ENCODE assay signal across 28 cellular contexts in the genomic region with DNA sequence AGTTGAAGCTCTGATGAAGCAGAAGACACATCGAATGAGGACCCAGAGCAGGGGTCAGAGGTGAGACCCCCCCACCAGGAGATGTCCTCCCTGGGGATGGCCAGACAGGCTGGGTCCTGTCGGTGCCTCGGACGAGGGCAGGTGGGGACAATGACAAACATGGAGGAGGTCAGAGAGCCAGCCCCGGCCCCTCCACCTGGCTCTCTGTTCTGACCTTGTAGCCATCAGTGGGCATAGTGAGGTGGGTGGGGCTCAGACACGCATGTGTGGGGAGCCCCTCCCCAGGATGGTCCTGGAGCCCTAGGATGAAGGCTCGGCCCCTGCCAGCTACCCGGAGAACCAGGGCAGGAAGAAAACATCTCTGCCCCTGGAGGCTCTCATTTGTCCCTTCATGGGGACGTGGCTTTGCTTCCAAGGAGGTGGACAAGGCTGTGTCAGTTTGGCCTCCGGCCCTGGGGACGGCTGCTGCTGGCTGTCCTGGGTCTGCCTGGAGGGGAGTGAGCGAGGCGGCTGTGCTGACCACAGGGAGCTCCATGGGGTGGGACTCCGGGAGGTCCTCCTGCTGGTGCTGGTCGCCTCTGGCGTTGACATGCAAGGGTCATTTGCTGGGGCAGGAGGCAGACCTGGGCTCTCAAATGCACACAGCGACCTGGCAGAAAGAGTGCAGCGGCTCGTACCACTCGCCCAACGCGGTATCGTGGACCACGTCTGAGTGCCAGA. TPM values are rescaled to one million over a fixed set of nuclear protein-coding genes. Genes with fewer than 3 reads are reported as not detected.
"Had no signal": no experiment of that assay in that cellular context is flagged by ENCODE, and none has a peak within 500 bp of the region (broad histone marks: within the 10 kb centered on the region; RNA-seq: fewer than 3 reads in every experiment).

No MANE protein-coding gene starts in this region.

- H3K4me3 ChIP-seq: body of pancreas, cardiac muscle cell, thyroid gland had no signal

- H3K27ac Mint-ChIP-seq: activated naive CD4-positive, alpha-beta T cell treated with anti-CD3 and anti-CD28 coated beads, Interleukin-2, amount 10 ng/mL, durations not matched to agents 7 days and 5 days; activated naive CD8-positive, alpha-beta T cell treated with anti-CD3 and anti-CD28 coated beads, Interleukin-2, amount 50 U/mL, for 24 hours; dendritic cell treated with granulocyte-macrophage colony-stimulating factor and Interleukin-4, amounts not matched to agents 40 ng/mL and 50 ng/mL, for 4 days; memory B cell; progenitor cell of endocrine pancreas; T-helper 1 cell treated with Interleukin-12 subunit alpha and Interleukin-12 subunit beta and Interleukin-4 antibody, amounts not matched to agents 30 μg/mL and 1 μg/mL, for 36 hours had no signal

- H3K36me3 ChIP-seq: cardiac muscle cell, thyroid gland had no signal

- DNase-seq: activated CD4-positive, alpha-beta T cell treated with anti-CD3 and anti-CD28 coated beads for 4 hours; activated CD4-positive, alpha-beta T cell treated with anti-CD3 and anti-CD28 coated beads, Interleukin-2, amount 50 U/mL, for 48 hours; activated CD4-positive, CD25-positive, alpha-beta regulatory T cell; activated CD8-positive, alpha-beta memory T cell treated with anti-CD3 and anti-CD28 coated beads, Interleukin-2, amount 50 U/mL, for 48 hours; activated naive CD4-positive, alpha-beta T cell treated with anti-CD3 and anti-CD28 coated beads, Interleukin-2, amount 10 ng/mL, durations not matched to agents 7 days and 5 days; activated naive CD8-positive, alpha-beta T cell treated with anti-CD3 and anti-CD28 coated beads, Interleukin-2, amount 50 U/mL, for 24 hours; activated T-cell treated with anti-CD3 and anti-CD28 coated beads, Interleukin-2, amount 50 U/mL, for 4 hours; body of pancreas; effector CD8-positive, alpha-beta T cell; hippocampal formation; retina; stimulated activated CD4-positive, alpha-beta T cell treated with anti-CD3 and anti-CD28 coated beads, Interleukin-2, amount 100 ng/mL, for 48 hours; stimulated activated naive CD8-positive, alpha-beta T cell treated with anti-CD3 and anti-CD28 coated beads, Interleukin-15, Interleukin-2, amounts not matched to agents 100 U/mL and 50 U/mL, for 24 hours; thyroid gland had no signal

- ATAC-seq: activated naive CD8-positive, alpha-beta T cell treated with anti-CD3 and anti-CD28 coated beads, Interleukin-2, amount 50 U/mL, for 24 hours; activated T-cell treated with anti-CD3 and anti-CD28 coated beads, Interleukin-2, amount 50 U/mL, for 4 hours; body of pancreas; stimulated activated naive CD8-positive, alpha-beta T cell treated with anti-CD3 and anti-CD28 coated beads, Interleukin-15, Interleukin-2, amounts not matched to agents 100 U/mL and 50 U/mL, for 24 hours had no signal

- H3K9me3 Mint-ChIP-seq: activated naive CD4-positive, alpha-beta T cell treated with anti-CD3 and anti-CD28 coated beads, Interleukin-2, amount 10 ng/mL, durations not matched to agents 7 days and 5 days; activated naive CD8-positive, alpha-beta T cell treated with anti-CD3 and anti-CD28 coated beads, Interleukin-2, amount 50 U/mL, for 24 hours; activated T-cell treated with anti-CD3 and anti-CD28 coated beads, Interleukin-2, amount 50 U/mL, for 4 hours; T-helper 1 cell treated with Interleukin-12 subunit alpha and Interleukin-12 subunit beta and Interleukin-4 antibody, amounts not matched to agents 30 μg/mL and 1 μg/mL, for 36 hours had no signal

- H3K9me3 ChIP-seq: body of pancreas, thyroid gland had no signal

- H3K36me3 Mint-ChIP-seq: memory B cell had no signal

- H3K4me1 ChIP-seq: body of pancreas, thyroid gland had no signal

- H3K27ac ChIP-seq: body of pancreas, cardiac muscle cell, thyroid gland had no signal

- H3K27me3 ChIP-seq: body of pancreas, cardiac muscle cell, thyroid gland had no signal

- H3K4me1 Mint-ChIP-seq: activated naive CD4-positive, alpha-beta T cell treated with anti-CD3 and anti-CD28 coated beads, Interleukin-2, amount 10 ng/mL, durations not matched to agents 7 days and 5 days; activated naive CD8-positive, alpha-beta T cell treated with anti-CD3 and anti-CD28 coated beads, Interleukin-2, amount 50 U/mL, for 24 hours; memory B cell had no signal

- H3K4me3 Mint-ChIP-seq: activated naive CD4-positive, alpha-beta T cell treated with anti-CD3 and anti-CD28 coated beads, Interleukin-2, amount 10 ng/mL, durations not matched to agents 7 days and 5 days; activated naive CD8-positive, alpha-beta T cell treated with anti-CD3 and anti-CD28 coated beads, Interleukin-2, amount 50 U/mL, for 24 hours; activated T-cell treated with anti-CD3 and anti-CD28 coated beads, Interleukin-2, amount 50 U/mL, for 4 hours; dendritic cell treated with granulocyte-macrophage colony-stimulating factor and Interleukin-4, amounts not matched to agents 40 ng/mL and 50 ng/mL, for 4 days; memory B cell; T-helper 1 cell treated with Interleukin-12 subunit alpha and Interleukin-12 subunit beta and Interleukin-4 antibody, amounts not matched to agents 30 μg/mL and 1 μg/mL, for 36 hours had no signal

RNA-seq across cellular contexts. Expression of gene KRTAP10-6, which starts 2.6 kb away (rescaled TPM):
- total RNA-seq: activated CD8-positive, alpha-beta memory T cell treated with anti-CD3 and anti-CD28 coated beads for 36 hours; activated T-cell treated with anti-CD3 and anti-CD28 coated beads, Interleukin-2, amount 50 U/mL, for 4 hours; body of pancreas; cardiac muscle cell; esophagus mucosa; frontal cortex; liver; mononuclear cell; osteoblast; progenitor cell of endocrine pancreas; subcutaneous adipose tissue; thyroid gland; urinary bladder had no signal
- polyA plus RNA-seq: liver, neural cell, urinary bladder had no signal

RNA-seq across cellular contexts. Expression of gene KRTAP10-5, which starts 9.3 kb away (rescaled TPM):
- total RNA-seq: activated CD8-positive, alpha-beta memory T cell treated with anti-CD3 and anti-CD28 coated beads for 36 hours; activated T-cell treated with anti-CD3 and anti-CD28 coated beads, Interleukin-2, amount 50 U/mL, for 4 hours; body of pancreas; cardiac muscle cell; esophagus mucosa; frontal cortex; liver; mononuclear cell; osteoblast; progenitor cell of endocrine pancreas; subcutaneous adipose tissue; urinary bladder had no signal
- polyA plus RNA-seq: cardiac muscle cell, liver, neural cell, urinary bladder had no signal

RNA-seq across cellular contexts. Expression of gene KRTAP10-7, which starts 10.7 kb away (rescaled TPM):
- total RNA-seq: activated CD8-positive, alpha-beta memory T cell treated with anti-CD3 and anti-CD28 coated beads for 36 hours; activated T-cell treated with anti-CD3 and anti-CD28 coated beads, Interleukin-2, amount 50 U/mL, for 4 hours; body of pancreas; cardiac muscle cell; esophagus mucosa; frontal cortex; liver; mononuclear cell; osteoblast; progenitor cell of endocrine pancreas; subcutaneous adipose tissue; thyroid gland; urinary bladder had no signal
- polyA plus RNA-seq: cardiac muscle cell, liver, neural cell, urinary bladder had no signal

RNA-seq across cellular contexts. Expression of gene KRTAP10-4, which starts 16.2 kb away (rescaled TPM):
- total RNA-seq: activated CD8-positive, alpha-beta memory T cell treated with anti-CD3 and anti-CD28 coated beads for 36 hours; activated T-cell treated with anti-CD3 and anti-CD28 coated beads, Interleukin-2, amount 50 U/mL, for 4 hours; body of pancreas; cardiac muscle cell; esophagus mucosa; frontal cortex; liver; mononuclear cell; osteoblast; progenitor cell of endocrine pancreas; subcutaneous adipose tissue; thyroid gland; urinary bladder had no signal
- polyA plus RNA-seq: liver, neural cell, urinary bladder had no signal

RNA-seq across cellular contexts. Expression of gene KRTAP10-8, which starts 22.1 kb away (rescaled TPM):
- total RNA-seq: activated CD8-positive, alpha-beta memory T cell treated with anti-CD3 and anti-CD28 coated beads for 36 hours; activated T-cell treated with anti-CD3 and anti-CD28 coated beads, Interleukin-2, amount 50 U/mL, for 4 hours; body of pancreas; cardiac muscle cell; esophagus mucosa; frontal cortex; liver; mononuclear cell; osteoblast; progenitor cell of endocrine pancreas; subcutaneous adipose tissue; thyroid gland; urinary bladder had no signal
- polyA plus RNA-seq: cardiac muscle cell, liver, neural cell, urinary bladder had no signal
